In the genomic region with DNA sequence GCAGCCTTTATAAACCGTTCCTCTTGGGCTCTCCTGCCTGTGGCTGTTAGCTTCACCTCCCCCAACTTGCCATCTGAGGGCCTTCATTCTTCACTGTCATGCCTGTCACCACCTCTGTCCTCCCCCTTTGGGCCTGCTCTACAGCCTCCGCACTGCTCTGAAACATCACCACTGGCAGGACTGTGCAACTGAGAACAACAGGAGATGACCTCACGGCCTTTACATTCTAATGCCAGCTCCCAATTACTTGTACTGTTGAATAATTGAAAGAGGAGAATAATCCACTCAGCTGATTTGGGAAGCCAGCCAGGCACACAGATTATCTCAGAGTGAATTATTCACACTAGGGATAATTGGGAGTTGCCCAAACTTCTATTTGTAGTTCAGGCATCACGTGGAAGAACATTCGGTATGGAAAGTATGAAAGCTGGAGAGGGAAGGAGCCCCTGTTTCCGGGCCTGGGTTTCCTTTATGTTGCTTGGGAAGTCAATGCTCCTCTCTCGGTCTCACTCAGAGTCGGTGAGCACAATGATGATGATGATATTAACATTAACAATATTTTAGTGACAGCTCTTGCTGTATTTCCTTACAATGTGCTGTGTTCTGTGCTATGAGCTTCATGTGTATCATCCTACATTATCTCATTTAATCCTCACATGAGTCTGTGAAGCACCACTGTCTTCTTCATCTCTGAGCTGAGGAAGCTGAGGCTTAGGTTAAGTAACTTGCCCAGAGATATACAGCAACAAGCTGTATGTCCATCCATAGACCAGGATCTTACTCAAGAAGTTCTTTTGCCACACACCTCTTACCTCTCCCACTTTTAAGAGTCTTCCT, we compare ENCODE assay signal across 1 cellular context.
A peak's percentile ranks its signal among the peaks of the same experiment; 100 is the strongest.
TF ChIP-seq lines count a peak whose summit lies in the region.

No MANE protein-coding gene starts in this region.

TF ChIP-seq in K562, 482 proteins besides CTCF, POLR2A, EP300 and RAD21 (continued from another document and continues in another):
- TF ChIP-seq, protein P1, sequence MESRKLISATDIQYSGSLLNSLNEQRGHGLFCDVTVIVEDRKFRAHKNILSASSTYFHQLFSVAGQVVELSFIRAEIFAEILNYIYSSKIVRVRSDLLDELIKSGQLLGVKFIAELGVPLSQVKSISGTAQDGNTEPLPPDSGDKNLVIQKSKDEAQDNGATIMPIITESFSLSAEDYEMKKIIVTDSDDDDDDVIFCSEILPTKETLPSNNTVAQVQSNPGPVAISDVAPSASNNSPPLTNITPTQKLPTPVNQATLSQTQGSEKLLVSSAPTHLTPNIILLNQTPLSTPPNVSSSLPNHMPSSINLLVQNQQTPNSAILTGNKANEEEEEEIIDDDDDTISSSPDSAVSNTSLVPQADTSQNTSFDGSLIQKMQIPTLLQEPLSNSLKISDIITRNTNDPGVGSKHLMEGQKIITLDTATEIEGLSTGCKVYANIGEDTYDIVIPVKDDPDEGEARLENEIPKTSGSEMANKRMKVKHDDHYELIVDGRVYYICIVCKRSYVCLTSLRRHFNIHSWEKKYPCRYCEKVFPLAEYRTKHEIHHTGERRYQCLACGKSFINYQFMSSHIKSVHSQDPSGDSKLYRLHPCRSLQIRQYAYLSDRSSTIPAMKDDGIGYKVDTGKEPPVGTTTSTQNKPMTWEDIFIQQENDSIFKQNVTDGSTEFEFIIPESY (CRISPR knock-in tag; IDR thresholded peaks at IDR 0.05) = no peak
- TF ChIP-seq KAT8 (IDR thresholded peaks at IDR 0.05; ENCODE audit: low read depth) (no peak), TCF3 (CRISPR knock-in tag; IDR thresholded peaks at IDR 0.05) (0 out of 2 replicates have a peak, but pooled peaks have one; percentile 13), MEF2D (tag; conservative IDR thresholded peaks at IDR 0.05; ENCODE audit: low read depth) (0 out of 2 replicates have a peak, but pooled peaks have one; percentile 37), CREM (IDR thresholded peaks at IDR 0.05; ENCODE audit: low read depth) (peak; percentile 75), PHF21A (IDR thresholded peaks at IDR 0.05; ENCODE audit: borderline replicate concordance, low read depth) (no peak), L3MBTL2 (IDR thresholded peaks at IDR 0.05) (no peak), FOXA3 (CRISPR knock-in tag; conservative IDR thresholded peaks at IDR 0.05 in 1 of 2, IDR thresholded peaks at IDR 0.05 in 1 of 2) (no peak), TAF1 (IDR thresholded peaks at IDR 0.05; ENCODE audit: control insufficient read depth, extremely low read depth, insufficient read depth, low read length, severe bottlenecking) (no peak), ZNF668 (CRISPR knock-in tag; IDR thresholded peaks at IDR 0.05) (no peak), CAMTA2 (CRISPR knock-in tag; conservative IDR thresholded peaks at IDR 0.05) (no peak), MEF2A (IDR thresholded peaks at IDR 0.05; ENCODE audit: control insufficient read depth, low read depth, low read length) (no peak), WHSC1 (IDR thresholded peaks at IDR 0.05; ENCODE audit: low read length) (no peak), SMAD2 (IDR thresholded peaks at IDR 0.05; ENCODE audit: low read depth, low read length) (no peak), CBX3 (IDR thresholded peaks at IDR 0.05; ENCODE audit: borderline replicate concordance in 1 of 2, low read length in 2 of 2) (peak in 1 of 2 experiments; percentile 56; a peak in 1 of 3 replicates), MXI1 (IDR thresholded peaks at IDR 0.05; ENCODE audit: low read depth, low read length) (no peak), SMAD1 (IDR thresholded peaks at IDR 0.05; ENCODE audit: low read depth, low read length, partially characterized antibody) (no peak), ZKSCAN8 (CRISPR knock-in tag; IDR thresholded peaks at IDR 0.05) (0 out of 2 replicates have a peak, but pooled peaks have one; percentile 74), ZNF324 (CRISPR knock-in tag; IDR thresholded peaks at IDR 0.05) (no peak), PHB (CRISPR knock-in tag; IDR thresholded peaks at IDR 0.05) (no peak), TCF7L2 (IDR thresholded peaks at IDR 0.05; ENCODE audit: low read depth, low read length) (no peak), SMARCB1 (IDR thresholded peaks at IDR 0.05; ENCODE audit: insufficient read length, low read depth) (no peak), ATF7 (IDR thresholded peaks at IDR 0.05) (peak; percentile 52; the same call in 1 of the 2 replicates), ZNF232 (CRISPR knock-in tag; IDR thresholded peaks at IDR 0.05) (no peak), RFX1 (IDR thresholded peaks at IDR 0.05) (no peak), LARP7 (IDR thresholded peaks at IDR 0.05) (no peak), EWSR1 (IDR thresholded peaks at IDR 0.05; ENCODE audit: borderline replicate concordance, low read depth, partially characterized antibody) (no peak), SIN3A (IDR thresholded peaks at IDR 0.05; ENCODE audit: borderline replicate concordance in 2 of 2, control insufficient read depth in 1 of 2, low read depth in 2 of 2, low read length in 2 of 2) (no peak), ZKSCAN3 (CRISPR knock-in tag; IDR thresholded peaks at IDR 0.05) (no peak), CHD1 (IDR thresholded peaks at IDR 0.05; ENCODE audit: low read length) (no peak), NR2F6 (CRISPR knock-in tag; IDR thresholded peaks at IDR 0.05) (no peak), DNMT1 (IDR thresholded peaks at IDR 0.05) (no peak), ZNF780A (CRISPR knock-in tag; IDR thresholded peaks at IDR 0.05) (no peak), ZBTB7A (IDR thresholded peaks at IDR 0.05; ENCODE audit: borderline replicate concordance, control insufficient read depth, low read depth, low read length) (no peak)
- TF ChIP-seq, protein P2, sequence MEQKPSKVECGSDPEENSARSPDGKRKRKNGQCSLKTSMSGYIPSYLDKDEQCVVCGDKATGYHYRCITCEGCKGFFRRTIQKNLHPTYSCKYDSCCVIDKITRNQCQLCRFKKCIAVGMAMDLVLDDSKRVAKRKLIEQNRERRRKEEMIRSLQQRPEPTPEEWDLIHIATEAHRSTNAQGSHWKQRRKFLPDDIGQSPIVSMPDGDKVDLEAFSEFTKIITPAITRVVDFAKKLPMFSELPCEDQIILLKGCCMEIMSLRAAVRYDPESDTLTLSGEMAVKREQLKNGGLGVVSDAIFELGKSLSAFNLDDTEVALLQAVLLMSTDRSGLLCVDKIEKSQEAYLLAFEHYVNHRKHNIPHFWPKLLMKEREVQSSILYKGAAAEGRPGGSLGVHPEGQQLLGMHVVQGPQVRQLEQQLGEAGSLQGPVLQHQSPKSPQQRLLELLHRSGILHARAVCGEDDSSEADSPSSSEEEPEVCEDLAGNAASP (IDR thresholded peaks at IDR 0.05) = no peak
- TF ChIP-seq, protein P3, sequence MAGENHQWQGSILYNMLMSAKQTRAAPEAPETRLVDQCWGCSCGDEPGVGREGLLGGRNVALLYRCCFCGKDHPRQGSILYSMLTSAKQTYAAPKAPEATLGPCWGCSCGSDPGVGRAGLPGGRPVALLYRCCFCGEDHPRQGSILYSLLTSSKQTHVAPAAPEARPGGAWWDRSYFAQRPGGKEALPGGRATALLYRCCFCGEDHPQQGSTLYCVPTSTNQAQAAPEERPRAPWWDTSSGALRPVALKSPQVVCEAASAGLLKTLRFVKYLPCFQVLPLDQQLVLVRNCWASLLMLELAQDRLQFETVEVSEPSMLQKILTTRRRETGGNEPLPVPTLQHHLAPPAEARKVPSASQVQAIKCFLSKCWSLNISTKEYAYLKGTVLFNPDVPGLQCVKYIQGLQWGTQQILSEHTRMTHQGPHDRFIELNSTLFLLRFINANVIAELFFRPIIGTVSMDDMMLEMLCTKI (IDR thresholded peaks at IDR 0.05; ENCODE audit: partially characterized antibody) = no peak
- TF ChIP-seq, protein P4, sequence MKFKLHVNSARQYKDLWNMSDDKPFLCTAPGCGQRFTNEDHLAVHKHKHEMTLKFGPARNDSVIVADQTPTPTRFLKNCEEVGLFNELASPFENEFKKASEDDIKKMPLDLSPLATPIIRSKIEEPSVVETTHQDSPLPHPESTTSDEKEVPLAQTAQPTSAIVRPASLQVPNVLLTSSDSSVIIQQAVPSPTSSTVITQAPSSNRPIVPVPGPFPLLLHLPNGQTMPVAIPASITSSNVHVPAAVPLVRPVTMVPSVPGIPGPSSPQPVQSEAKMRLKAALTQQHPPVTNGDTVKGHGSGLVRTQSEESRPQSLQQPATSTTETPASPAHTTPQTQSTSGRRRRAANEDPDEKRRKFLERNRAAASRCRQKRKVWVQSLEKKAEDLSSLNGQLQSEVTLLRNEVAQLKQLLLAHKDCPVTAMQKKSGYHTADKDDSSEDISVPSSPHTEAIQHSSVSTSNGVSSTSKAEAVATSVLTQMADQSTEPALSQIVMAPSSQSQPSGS (CRISPR knock-in tag; IDR thresholded peaks at IDR 0.05) = no peak
- TF ChIP-seq, protein P5, sequence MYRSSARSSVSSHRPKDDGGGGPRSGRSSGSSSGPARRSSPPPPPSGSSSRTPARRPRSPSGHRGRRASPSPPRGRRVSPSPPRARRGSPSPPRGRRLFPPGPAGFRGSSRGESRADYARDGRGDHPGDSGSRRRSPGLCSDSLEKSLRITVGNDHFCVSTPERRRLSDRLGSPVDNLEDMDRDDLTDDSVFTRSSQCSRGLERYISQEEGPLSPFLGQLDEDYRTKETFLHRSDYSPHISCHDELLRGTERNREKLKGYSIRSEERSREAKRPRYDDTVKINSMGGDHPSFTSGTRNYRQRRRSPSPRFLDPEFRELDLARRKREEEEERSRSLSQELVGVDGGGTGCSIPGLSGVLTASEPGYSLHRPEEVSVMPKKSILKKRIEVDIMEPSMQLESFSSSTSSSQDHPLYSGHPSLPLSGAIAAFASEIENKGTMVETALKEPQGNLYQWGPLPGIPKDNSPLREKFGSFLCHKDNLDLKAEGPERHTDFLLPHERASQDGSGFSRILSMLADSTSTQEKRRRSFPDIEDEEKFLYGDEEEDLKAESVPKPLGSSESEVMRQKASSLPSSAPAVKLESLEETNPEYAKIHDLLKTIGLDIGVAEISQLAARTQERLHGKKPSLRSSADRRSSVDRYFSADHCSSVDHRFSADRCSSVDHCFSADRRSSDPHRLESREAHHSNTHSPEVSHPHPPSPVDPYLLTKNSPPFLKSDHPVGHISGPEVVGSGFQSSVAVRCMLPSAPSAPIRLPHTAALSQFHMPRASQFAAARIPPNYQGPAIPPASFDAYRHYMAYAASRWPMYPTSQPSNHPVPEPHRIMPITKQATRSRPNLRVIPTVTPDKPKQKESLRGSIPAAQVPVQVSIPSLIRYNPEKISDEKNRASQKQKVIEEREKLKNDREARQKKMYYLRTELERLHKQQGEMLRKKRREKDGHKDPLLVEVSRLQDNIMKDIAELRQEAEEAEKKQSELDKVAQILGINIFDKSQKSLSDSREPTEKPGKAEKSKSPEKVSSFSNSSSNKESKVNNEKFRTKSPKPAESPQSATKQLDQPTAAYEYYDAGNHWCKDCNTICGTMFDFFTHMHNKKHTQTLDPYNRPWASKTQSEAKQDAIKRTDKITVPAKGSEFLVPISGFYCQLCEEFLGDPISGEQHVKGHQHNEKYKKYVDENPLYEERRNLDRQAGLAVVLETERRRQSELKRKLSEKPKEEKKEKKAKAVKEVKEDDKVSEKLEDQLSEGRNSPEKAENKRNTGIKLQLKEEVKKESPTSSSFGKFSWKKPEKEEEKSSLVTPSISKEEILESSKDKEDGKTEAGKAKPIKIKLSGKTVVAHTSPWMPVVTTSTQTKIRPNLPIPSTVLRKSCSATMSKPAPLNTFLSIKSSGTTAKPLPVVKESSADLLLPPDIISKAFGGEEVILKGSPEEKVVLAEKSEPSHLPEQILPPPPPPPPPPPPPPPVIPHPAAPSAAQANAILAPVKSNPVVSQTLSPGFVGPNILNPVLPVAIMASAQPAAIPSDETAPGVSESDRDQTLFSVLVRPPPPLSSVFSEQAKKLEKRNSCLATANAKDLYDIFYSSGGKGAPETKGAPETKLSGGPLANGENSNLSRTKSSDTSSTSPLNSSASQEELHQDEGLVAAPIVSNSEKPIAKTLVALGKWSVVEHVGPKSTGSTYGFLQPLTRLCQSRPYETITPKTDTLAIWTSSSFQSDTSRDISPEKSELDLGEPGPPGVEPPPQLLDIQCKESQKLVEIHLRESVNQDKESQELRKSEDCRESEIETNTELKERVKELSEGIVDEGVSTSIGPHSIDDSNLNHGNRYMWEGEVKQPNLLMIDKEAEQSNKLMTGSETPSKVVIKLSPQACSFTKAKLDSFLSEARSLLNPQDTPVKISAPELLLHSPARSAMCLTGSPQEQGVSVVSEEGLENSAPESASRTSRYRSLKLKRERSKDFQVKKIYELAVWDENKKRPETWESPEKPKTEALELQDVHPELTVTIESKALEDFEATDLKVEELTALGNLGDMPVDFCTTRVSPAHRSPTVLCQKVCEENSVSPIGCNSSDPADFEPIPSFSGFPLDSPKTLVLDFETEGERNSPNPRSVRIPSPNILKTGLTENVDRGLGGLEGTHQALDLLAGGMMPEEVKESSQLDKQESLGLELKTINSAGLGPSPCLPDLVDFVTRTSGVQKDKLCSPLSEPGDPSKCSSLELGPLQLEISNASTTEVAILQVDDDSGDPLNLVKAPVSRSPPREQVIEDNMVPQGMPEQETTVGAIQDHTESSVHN (IDR thresholded peaks at IDR 0.05; ENCODE audit: borderline replicate concordance in 1 of 2, low read depth in 1 of 2) = no peak
- TF ChIP-seq, protein P6, sequence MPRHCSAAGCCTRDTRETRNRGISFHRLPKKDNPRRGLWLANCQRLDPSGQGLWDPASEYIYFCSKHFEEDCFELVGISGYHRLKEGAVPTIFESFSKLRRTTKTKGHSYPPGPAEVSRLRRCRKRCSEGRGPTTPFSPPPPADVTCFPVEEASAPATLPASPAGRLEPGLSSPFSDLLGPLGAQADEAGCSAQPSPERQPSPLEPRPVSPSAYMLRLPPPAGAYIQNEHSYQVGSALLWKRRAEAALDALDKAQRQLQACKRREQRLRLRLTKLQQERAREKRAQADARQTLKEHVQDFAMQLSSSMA (CRISPR knock-in tag; IDR thresholded peaks at IDR 0.05) = no peak
- TF ChIP-seq, protein P7, sequence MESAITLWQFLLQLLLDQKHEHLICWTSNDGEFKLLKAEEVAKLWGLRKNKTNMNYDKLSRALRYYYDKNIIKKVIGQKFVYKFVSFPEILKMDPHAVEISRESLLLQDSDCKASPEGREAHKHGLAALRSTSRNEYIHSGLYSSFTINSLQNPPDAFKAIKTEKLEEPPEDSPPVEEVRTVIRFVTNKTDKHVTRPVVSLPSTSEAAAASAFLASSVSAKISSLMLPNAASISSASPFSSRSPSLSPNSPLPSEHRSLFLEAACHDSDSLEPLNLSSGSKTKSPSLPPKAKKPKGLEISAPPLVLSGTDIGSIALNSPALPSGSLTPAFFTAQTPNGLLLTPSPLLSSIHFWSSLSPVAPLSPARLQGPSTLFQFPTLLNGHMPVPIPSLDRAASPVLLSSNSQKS (CRISPR knock-in tag; IDR thresholded peaks at IDR 0.05) = no peak
- TF ChIP-seq, protein P8, sequence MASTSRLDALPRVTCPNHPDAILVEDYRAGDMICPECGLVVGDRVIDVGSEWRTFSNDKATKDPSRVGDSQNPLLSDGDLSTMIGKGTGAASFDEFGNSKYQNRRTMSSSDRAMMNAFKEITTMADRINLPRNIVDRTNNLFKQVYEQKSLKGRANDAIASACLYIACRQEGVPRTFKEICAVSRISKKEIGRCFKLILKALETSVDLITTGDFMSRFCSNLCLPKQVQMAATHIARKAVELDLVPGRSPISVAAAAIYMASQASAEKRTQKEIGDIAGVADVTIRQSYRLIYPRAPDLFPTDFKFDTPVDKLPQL (IDR thresholded peaks at IDR 0.05; ENCODE audit: extremely low read depth, insufficient read length) = no peak
- TF ChIP-seq, protein P9, sequence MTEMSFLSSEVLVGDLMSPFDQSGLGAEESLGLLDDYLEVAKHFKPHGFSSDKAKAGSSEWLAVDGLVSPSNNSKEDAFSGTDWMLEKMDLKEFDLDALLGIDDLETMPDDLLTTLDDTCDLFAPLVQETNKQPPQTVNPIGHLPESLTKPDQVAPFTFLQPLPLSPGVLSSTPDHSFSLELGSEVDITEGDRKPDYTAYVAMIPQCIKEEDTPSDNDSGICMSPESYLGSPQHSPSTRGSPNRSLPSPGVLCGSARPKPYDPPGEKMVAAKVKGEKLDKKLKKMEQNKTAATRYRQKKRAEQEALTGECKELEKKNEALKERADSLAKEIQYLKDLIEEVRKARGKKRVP (CRISPR knock-in tag; IDR thresholded peaks at IDR 0.05) = peak; percentile 57; the same call in 1 of the 2 replicates
